ENCODE assay signal across 21 cellular contexts in the genomic region with DNA sequence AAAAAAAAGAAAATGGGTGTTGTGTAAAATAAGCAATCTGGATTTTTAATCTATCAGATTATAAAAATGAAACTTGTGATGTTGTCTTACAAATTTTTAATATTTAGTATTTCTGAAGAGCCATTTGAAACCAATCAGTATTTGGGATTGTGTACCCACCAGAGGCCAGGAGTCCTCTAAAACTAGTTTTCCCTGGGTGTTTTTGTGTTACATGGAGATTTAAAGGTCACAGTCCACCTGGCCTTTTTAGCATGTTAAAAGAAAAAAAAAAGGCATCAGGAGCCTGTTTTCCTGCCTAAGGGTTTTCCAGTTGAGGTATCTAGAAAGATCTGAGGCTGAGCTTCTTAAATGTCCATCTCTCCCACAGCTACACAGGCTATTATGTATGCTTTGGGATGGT.
DNase-seq lines count a peak whose midpoint lies in the region; ATAC-seq, FAIRE-seq and TF ChIP-seq lines count a peak whose summit lies in the region.
"Had no signal": no experiment of that assay in that cellular context is flagged by ENCODE, and none has a peak within 500 bp of the region (broad histone marks: within the 10 kb centered on the region; RNA-seq: fewer than 3 reads in every experiment).

No MANE protein-coding gene starts in this region.

- in situ Hi-C loops in HepG2 (cut with HindIII; ENCODE audit: extremely low pct_ligation_motif_present, low pct_unique_long_range_greater_than_20kb), result no loop called here

- no TSS peak for BruUV-seq in HepG2 (replicated peaks; lab: Mats Ljungman, UMichigan)

- DNase-seq in HepG2 (ENCODE audit: low spot score) (no peak), chondrocyte (ENCODE audit: low spot score) (no peak), nephron progenitor cell (no peak), aorta (no peak), WERI-Rb-1 (no peak)
- DNase-seq in NK-92 treated with Interleukin-12 subunit alpha and Interleukin-12 subunit beta, amount 100 ng/mL, for 24 hours (lab: John Stamatoyannopoulos, UW), result no peak
- DNase-seq in activated CD4-positive, CD25-positive, alpha-beta regulatory T cell treated with anti-CD3 and anti-CD28 coated beads, Interleukin-2, amount 50 U/mL, for 72 hours, result no peak
- DNase-seq: CD4-positive, alpha-beta T cell; NCI-H1105 treated with DMSO at 0.1 percent for 48 hours; NCI-H1694; NCI-H2081 treated with DMSO at 0.1 percent for 48 hours; NCI-H510A; NCI-H748 treated with DMSO at 0.1 percent for 48 hours; OCI-M1; SHP77 had no signal

- H3K27ac ChIP-seq in liver (ENCODE audit: low read depth in 1 of 2, low read length in 2 of 2), result no peak overlapping the region
- H3K27ac ChIP-seq in HepG2 (ENCODE audit: extremely low read length, insufficient read depth, low read length), result no peak overlapping the region
- H3K27ac ChIP-seq in aorta (ENCODE audit: low read depth in 1 of 2, low read length in 2 of 2), result peak overlapping the region; percentile 57 to 72
- H3K27ac ChIP-seq in WERI-Rb-1, result no peak overlapping the region

- CTCF ChIA-PET in HepG2 (lab: Yijun Ruan, JAX; ENCODE audit: low intra/inter-chr PET ratio, low total read pairs), result no interaction called here

- H3K27me3 Mint-ChIP-seq in chondrocyte (ENCODE audit: low read depth) (no peaks in the 10 kb centered on the region), nephron progenitor cell (ENCODE audit: low read depth, poor library complexity) (no peaks in the 10 kb centered on the region)

- TF ChIP-seq EP300 in HepG2 (IDR thresholded peaks at IDR 0.05; ENCODE audit: low read depth in 2 of 2, low read length in 2 of 2), result no peak
- TF ChIP-seq EP300 in HepG2 (CRISPR knock-in tag; IDR thresholded peaks at IDR 0.05; ENCODE audit: borderline replicate concordance), result no peak

- H3K27me3 ChIP-seq in liver (ENCODE audit: control insufficient read depth in 4 of 4, insufficient read depth in 4 of 4, low read length in 3 of 4), result no peaks in the 10 kb centered on the region
- H3K27me3 ChIP-seq in HepG2 (ENCODE audit: control insufficient read depth in 1 of 2, insufficient read depth in 2 of 2, low read length in 2 of 2), result no peaks in the 10 kb centered on the region
- no peaks in the 10 kb centered on the region for H3K27me3 ChIP-seq in aorta (ENCODE audit: control insufficient read depth in 1 of 2, insufficient read depth in 2 of 2, low read length in 1 of 2)
- no peaks in the 10 kb centered on the region for H3K27me3 ChIP-seq in WERI-Rb-1 (ENCODE audit: insufficient read depth, low read depth, severe bottlenecking)

- POLR2A ChIA-PET in HepG2 (lab: Yijun Ruan, JAX), result no interaction called here

- TF ChIP-seq RAD21 in liver (IDR thresholded peaks at IDR 0.05) (no peak), HepG2 (CRISPR knock-in tag; IDR thresholded peaks at IDR 0.05) (no peak)

- H2AFZ ChIP-seq in HepG2 (ENCODE audit: low read length), result no peak overlapping the region

- H3K4me3 ChIP-seq in liver (ENCODE audit: low read depth in 1 of 3, low read length in 3 of 3), result no peak overlapping the region
- H3K4me3 ChIP-seq in HepG2 (replicated peaks in 1 of 3; ENCODE audit: insufficient read depth in 1 of 3, low read depth in 2 of 3, low read length in 3 of 3), result no peak overlapping the region
- H3K4me3 ChIP-seq in aorta (ENCODE audit: low read length in 2 of 2), result no peak overlapping the region
- H3K4me3 ChIP-seq in WERI-Rb-1 (ENCODE audit: low read depth, low read length), result no peak overlapping the region
- H3K4me3 ChIP-seq: HAP-1, K562, SK-N-MC had no signal

- FAIRE-seq in HepG2 (lab: Jason Lieb, UNC), result no peak
- FAIRE-seq: A204.1, GM12892, K562 had no signal

- H3K4me3 Mint-ChIP-seq in chondrocyte (ENCODE audit: unreplicated experiment) (no peak overlapping the region), nephron progenitor cell (no peak overlapping the region)
- H3K4me3 Mint-ChIP-seq: CD4-positive, alpha-beta T cell had no signal

- H3K36me3 ChIP-seq in liver (ENCODE audit: control insufficient read depth in 4 of 4, insufficient read depth in 3 of 4, low read depth in 1 of 4, low read length in 3 of 4) (no peaks in the 10 kb centered on the region), HepG2 (replicated peaks in 1 of 2; ENCODE audit: control insufficient read depth in 1 of 2, insufficient read depth in 2 of 2, low read length in 2 of 2) (no peaks in the 10 kb centered on the region), aorta (ENCODE audit: control insufficient read depth in 1 of 2, insufficient read depth in 2 of 2, low read length in 1 of 2) (no peaks in the 10 kb centered on the region), WERI-Rb-1 (no peaks in the 10 kb centered on the region)
- H3K36me3 ChIP-seq: HAP-1 had no signal

- H4K20me1 ChIP-seq in HepG2 (ENCODE audit: insufficient read depth, low read length), result no peaks in the 10 kb centered on the region

- no peak overlapping the region for H3K4me2 ChIP-seq in HepG2 (ENCODE audit: low read depth, low read length)

- no peaks in the 10 kb centered on the region for H3K4me1 ChIP-seq in liver (ENCODE audit: control insufficient read depth in 4 of 4, insufficient read depth in 4 of 4, low read length in 3 of 4)
- no peaks in the 10 kb centered on the region for H3K4me1 ChIP-seq in HepG2 (ENCODE audit: insufficient read depth, low read length)
- peaks cover 2 to 10% of the 10 kb centered on the region in 2 donors for H3K4me1 ChIP-seq in aorta (ENCODE audit: control insufficient read depth in 1 of 2, insufficient read depth in 2 of 2, low read length in 2 of 2)
- H3K4me1 ChIP-seq: HAP-1 had no signal

- no peaks in the 10 kb centered on the region for H3K79me2 ChIP-seq in HepG2 (ENCODE audit: insufficient read depth, low read length)

- TF ChIP-seq POLR2A in HepG2 (IDR thresholded peaks at IDR 0.05; ENCODE audit: insufficient read depth in 1 of 2, low read depth in 2 of 2, low read length in 2 of 2), result no peak

- intact Hi-C loops in HepG2 (cut with micrococcal nuclease; ENCODE audit: unreplicated experiment), result no loop called here
- intact Hi-C loops in aorta (cut with DNase I), result no loop called here

- TF ChIP-seq CTCF in liver (IDR thresholded peaks at IDR 0.05; ENCODE audit: low read depth, low read length, missing input control), result no peak
- no peak for TF ChIP-seq CTCF in HepG2 (CRISPR knock-in tag; IDR thresholded peaks at IDR 0.05)
- TF ChIP-seq CTCF in chondrocyte (IDR thresholded peaks at IDR 0.05), result no peak
- TF ChIP-seq CTCF in nephron progenitor cell (IDR thresholded peaks at IDR 0.05), result no peak
- no peak for TF ChIP-seq CTCF in WERI-Rb-1 (IDR thresholded peaks at IDR 0.05; ENCODE audit: low read depth, low read length)

- H3K9me3 Mint-ChIP-seq in chondrocyte (ENCODE audit: low read depth) (peaks cover 3% of the 10 kb centered on the region), nephron progenitor cell (peaks cover 31% of the 10 kb centered on the region)
- H3K9me3 Mint-ChIP-seq: CD4-positive, alpha-beta T cell had no signal

- no peak overlapping the region for H3K9ac ChIP-seq in liver (ENCODE audit: low read depth in 1 of 2, low read length in 2 of 2)
- H3K9ac ChIP-seq in HepG2 (ENCODE audit: insufficient read depth, low read depth, low read length), result no peak overlapping the region

- no peak for ATAC-seq in HepG2
- no peak for ATAC-seq in aorta (ENCODE audit: low FRiP score)
- ATAC-seq: K562 had no signal

- peaks cover 5% of the 10 kb centered on the region for H3K36me3 Mint-ChIP-seq in chondrocyte (ENCODE audit: low read depth)
- peaks cover 21% of the 10 kb centered on the region for H3K36me3 Mint-ChIP-seq in nephron progenitor cell (ENCODE audit: low read depth)

- H3K27ac Mint-ChIP-seq in chondrocyte (ENCODE audit: unreplicated experiment), result peak overlapping the region; percentile 94
- H3K27ac Mint-ChIP-seq in nephron progenitor cell, result peak overlapping the region; percentile 93
- H3K27ac Mint-ChIP-seq: CD4-positive, alpha-beta T cell had no signal

- H3K4me1 Mint-ChIP-seq in chondrocyte (ENCODE audit: low read depth) (peaks cover 58% of the 10 kb centered on the region), nephron progenitor cell (peaks cover 36% of the 10 kb centered on the region)

- H3K9me3 ChIP-seq in liver (ENCODE audit: control insufficient read depth in 4 of 4, low read length in 3 of 4), result no peaks in the 10 kb centered on the region
- no peaks in the 10 kb centered on the region for H3K9me3 ChIP-seq in HepG2 (ENCODE audit: low read length)
- no peaks in the 10 kb centered on the region for H3K9me3 ChIP-seq in aorta (ENCODE audit: control insufficient read depth, low read length)
- no peaks in the 10 kb centered on the region for H3K9me3 ChIP-seq in WERI-Rb-1 (ENCODE audit: severe bottlenecking)
- H3K9me3 ChIP-seq: HAP-1 had no signal

TF ChIP-seq in liver, 16 proteins besides CTCF, POLR2A, EP300 and RAD21:
- TF ChIP-seq HNF4A (conservative IDR thresholded peaks at IDR 0.05) (peak; percentile 31 to 54), HNF4G (IDR thresholded peaks at IDR 0.05) (no peak)

TF ChIP-seq in HepG2, 621 proteins besides CTCF, POLR2A, EP300 and RAD21 (continues in another document):
- no peak for TF ChIP-seq MATR3 (CRISPR knock-in tag; IDR thresholded peaks at IDR 0.05)
- TF ChIP-seq ZNF543 (CRISPR knock-in tag; IDR thresholded peaks at IDR 0.05), result no peak
- no peak for TF ChIP-seq SMARCC2 (IDR thresholded peaks at IDR 0.05)

Comparison
In these comparisons a context has a peak if more than half of its experiments do, and no peak if none do; other contexts are left out.
1. H3K27ac ChIP-seq: peak in aorta (2 of 2); none in liver (0 of 2), HepG2 (single experiment) and WERI-Rb-1 (single experiment).